Comparison of ENCODE assay signal across 1 cellular context in the genomic region with DNA sequence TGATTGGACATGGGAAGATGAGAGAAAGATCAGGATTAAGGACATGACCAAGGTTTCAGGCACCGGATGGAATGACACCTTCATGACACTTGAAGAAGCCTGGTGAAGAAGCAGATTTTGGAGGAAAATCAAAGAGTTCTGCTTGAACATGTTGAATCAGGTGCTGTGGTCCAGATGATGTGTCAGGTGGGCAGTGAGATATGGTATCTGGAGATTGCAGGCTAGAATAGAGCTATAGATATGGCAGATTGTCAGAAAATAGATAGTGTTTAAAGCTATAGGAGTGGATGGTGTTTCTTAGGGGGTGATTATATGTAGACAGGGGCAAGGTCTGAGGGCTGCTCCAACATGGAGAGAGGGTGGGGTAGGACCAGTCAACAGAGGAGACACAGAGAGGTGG.
TF ChIP-seq lines count a peak whose summit lies in the region.

No MANE protein-coding gene starts in this region.

TF ChIP-seq in K562, 482 proteins besides CTCF, POLR2A, EP300 and RAD21 (continues in another document):
- TF ChIP-seq, protein P1, sequence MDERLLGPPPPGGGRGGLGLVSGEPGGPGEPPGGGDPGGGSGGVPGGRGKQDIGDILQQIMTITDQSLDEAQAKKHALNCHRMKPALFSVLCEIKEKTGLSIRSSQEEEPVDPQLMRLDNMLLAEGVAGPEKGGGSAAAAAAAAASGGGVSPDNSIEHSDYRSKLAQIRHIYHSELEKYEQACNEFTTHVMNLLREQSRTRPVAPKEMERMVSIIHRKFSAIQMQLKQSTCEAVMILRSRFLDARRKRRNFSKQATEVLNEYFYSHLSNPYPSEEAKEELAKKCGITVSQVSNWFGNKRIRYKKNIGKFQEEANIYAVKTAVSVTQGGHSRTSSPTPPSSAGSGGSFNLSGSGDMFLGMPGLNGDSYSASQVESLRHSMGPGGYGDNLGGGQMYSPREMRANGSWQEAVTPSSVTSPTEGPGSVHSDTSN (CRISPR knock-in tag; IDR thresholded peaks at IDR 0.05; ENCODE audit: low read depth): no peak
- TF ChIP-seq, protein P1 (tag; conservative IDR thresholded peaks at IDR 0.05; ENCODE audit: low read depth): no peak
- TF ChIP-seq, protein P2, sequence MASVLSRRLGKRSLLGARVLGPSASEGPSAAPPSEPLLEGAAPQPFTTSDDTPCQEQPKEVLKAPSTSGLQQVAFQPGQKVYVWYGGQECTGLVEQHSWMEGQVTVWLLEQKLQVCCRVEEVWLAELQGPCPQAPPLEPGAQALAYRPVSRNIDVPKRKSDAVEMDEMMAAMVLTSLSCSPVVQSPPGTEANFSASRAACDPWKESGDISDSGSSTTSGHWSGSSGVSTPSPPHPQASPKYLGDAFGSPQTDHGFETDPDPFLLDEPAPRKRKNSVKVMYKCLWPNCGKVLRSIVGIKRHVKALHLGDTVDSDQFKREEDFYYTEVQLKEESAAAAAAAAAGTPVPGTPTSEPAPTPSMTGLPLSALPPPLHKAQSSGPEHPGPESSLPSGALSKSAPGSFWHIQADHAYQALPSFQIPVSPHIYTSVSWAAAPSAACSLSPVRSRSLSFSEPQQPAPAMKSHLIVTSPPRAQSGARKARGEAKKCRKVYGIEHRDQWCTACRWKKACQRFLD (CRISPR knock-in tag; IDR thresholded peaks at IDR 0.05): no peak
- no peak for TF ChIP-seq SMAD4 (CRISPR knock-in tag; conservative IDR thresholded peaks at IDR 0.05)
- no peak for TF ChIP-seq PHB2 (IDR thresholded peaks at IDR 0.05; ENCODE audit: low read depth)
- TF ChIP-seq, protein P3, sequence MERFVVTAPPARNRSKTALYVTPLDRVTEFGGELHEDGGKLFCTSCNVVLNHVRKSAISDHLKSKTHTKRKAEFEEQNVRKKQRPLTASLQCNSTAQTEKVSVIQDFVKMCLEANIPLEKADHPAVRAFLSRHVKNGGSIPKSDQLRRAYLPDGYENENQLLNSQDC (CRISPR knock-in tag; IDR thresholded peaks at IDR 0.05): no peak
- TF ChIP-seq TEAD4 (IDR thresholded peaks at IDR 0.05; ENCODE audit: low read length): peak; percentile 64
- no peak for TF ChIP-seq TEAD4 (CRISPR knock-in tag; IDR thresholded peaks at IDR 0.05; ENCODE audit: borderline replicate concordance)
- TF ChIP-seq, protein P4, sequence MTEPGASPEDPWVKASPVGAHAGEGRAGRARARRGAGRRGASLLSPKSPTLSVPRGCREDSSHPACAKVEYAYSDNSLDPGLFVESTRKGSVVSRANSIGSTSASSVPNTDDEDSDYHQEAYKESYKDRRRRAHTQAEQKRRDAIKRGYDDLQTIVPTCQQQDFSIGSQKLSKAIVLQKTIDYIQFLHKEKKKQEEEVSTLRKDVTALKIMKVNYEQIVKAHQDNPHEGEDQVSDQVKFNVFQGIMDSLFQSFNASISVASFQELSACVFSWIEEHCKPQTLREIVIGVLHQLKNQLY (CRISPR knock-in tag; conservative IDR thresholded peaks at IDR 0.05): no peak
- TF ChIP-seq ZNF644 (tag; IDR thresholded peaks at IDR 0.05; ENCODE audit: low read depth): no peak
- TF ChIP-seq, protein P5, sequence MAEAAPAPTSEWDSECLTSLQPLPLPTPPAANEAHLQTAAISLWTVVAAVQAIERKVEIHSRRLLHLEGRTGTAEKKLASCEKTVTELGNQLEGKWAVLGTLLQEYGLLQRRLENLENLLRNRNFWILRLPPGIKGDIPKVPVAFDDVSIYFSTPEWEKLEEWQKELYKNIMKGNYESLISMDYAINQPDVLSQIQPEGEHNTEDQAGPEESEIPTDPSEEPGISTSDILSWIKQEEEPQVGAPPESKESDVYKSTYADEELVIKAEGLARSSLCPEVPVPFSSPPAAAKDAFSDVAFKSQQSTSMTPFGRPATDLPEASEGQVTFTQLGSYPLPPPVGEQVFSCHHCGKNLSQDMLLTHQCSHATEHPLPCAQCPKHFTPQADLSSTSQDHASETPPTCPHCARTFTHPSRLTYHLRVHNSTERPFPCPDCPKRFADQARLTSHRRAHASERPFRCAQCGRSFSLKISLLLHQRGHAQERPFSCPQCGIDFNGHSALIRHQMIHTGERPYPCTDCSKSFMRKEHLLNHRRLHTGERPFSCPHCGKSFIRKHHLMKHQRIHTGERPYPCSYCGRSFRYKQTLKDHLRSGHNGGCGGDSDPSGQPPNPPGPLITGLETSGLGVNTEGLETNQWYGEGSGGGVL (CRISPR knock-in tag; IDR thresholded peaks at IDR 0.05): no peak
- no peak for TF ChIP-seq NFRKB (IDR thresholded peaks at IDR 0.05; ENCODE audit: low read depth)
- no peak for TF ChIP-seq GTF2E2 (tag; IDR thresholded peaks at IDR 0.05)
- peak; percentile 37 for TF ChIP-seq TAL1 (IDR thresholded peaks at IDR 0.05)
- TF ChIP-seq, protein P6, sequence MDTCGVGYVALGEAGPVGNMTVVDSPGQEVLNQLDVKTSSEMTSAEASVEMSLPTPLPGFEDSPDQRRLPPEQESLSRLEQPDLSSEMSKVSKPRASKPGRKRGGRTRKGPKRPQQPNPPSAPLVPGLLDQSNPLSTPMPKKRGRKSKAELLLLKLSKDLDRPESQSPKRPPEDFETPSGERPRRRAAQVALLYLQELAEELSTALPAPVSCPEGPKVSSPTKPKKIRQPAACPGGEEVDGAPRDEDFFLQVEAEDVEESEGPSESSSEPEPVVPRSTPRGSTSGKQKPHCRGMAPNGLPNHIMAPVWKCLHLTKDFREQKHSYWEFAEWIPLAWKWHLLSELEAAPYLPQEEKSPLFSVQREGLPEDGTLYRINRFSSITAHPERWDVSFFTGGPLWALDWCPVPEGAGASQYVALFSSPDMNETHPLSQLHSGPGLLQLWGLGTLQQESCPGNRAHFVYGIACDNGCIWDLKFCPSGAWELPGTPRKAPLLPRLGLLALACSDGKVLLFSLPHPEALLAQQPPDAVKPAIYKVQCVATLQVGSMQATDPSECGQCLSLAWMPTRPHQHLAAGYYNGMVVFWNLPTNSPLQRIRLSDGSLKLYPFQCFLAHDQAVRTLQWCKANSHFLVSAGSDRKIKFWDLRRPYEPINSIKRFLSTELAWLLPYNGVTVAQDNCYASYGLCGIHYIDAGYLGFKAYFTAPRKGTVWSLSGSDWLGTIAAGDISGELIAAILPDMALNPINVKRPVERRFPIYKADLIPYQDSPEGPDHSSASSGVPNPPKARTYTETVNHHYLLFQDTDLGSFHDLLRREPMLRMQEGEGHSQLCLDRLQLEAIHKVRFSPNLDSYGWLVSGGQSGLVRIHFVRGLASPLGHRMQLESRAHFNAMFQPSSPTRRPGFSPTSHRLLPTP (IDR thresholded peaks at IDR 0.05; ENCODE audit: borderline replicate concordance, extremely low read depth, insufficient read length): no peak
- no peak for TF ChIP-seq ARHGAP35 (IDR thresholded peaks at IDR 0.05; ENCODE audit: partially characterized antibody)
- TF ChIP-seq TCF3 (CRISPR knock-in tag; IDR thresholded peaks at IDR 0.05): 0 out of 2 replicates have a peak, but pooled peaks have one; percentile 20
- no peak for TF ChIP-seq TFAM (CRISPR knock-in tag; conservative IDR thresholded peaks at IDR 0.05)
- no peak for TF ChIP-seq ERF (CRISPR knock-in tag; IDR thresholded peaks at IDR 0.05)
- peak; percentile 53 for TF ChIP-seq CBFA2T2 (conservative IDR thresholded peaks at IDR 0.05)
- TF ChIP-seq, protein P7, sequence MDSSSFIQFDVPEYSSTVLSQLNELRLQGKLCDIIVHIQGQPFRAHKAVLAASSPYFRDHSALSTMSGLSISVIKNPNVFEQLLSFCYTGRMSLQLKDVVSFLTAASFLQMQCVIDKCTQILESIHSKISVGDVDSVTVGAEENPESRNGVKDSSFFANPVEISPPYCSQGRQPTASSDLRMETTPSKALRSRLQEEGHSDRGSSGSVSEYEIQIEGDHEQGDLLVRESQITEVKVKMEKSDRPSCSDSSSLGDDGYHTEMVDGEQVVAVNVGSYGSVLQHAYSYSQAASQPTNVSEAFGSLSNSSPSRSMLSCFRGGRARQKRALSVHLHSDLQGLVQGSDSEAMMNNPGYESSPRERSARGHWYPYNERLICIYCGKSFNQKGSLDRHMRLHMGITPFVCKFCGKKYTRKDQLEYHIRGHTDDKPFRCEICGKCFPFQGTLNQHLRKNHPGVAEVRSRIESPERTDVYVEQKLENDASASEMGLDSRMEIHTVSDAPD (CRISPR knock-in tag; IDR thresholded peaks at IDR 0.05): no peak
- TF ChIP-seq, protein P8, sequence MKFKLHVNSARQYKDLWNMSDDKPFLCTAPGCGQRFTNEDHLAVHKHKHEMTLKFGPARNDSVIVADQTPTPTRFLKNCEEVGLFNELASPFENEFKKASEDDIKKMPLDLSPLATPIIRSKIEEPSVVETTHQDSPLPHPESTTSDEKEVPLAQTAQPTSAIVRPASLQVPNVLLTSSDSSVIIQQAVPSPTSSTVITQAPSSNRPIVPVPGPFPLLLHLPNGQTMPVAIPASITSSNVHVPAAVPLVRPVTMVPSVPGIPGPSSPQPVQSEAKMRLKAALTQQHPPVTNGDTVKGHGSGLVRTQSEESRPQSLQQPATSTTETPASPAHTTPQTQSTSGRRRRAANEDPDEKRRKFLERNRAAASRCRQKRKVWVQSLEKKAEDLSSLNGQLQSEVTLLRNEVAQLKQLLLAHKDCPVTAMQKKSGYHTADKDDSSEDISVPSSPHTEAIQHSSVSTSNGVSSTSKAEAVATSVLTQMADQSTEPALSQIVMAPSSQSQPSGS (CRISPR knock-in tag; IDR thresholded peaks at IDR 0.05): no peak
- TF ChIP-seq MTA1 (IDR thresholded peaks at IDR 0.05; ENCODE audit: borderline replicate concordance): no peak
- TF ChIP-seq ZKSCAN8 (CRISPR knock-in tag; IDR thresholded peaks at IDR 0.05): no peak
- no peak for TF ChIP-seq ZNF133 (CRISPR knock-in tag; IDR thresholded peaks at IDR 0.05)
- no peak for TF ChIP-seq SUPT5H (IDR thresholded peaks at IDR 0.05)
- TF ChIP-seq ARID1B (IDR thresholded peaks at IDR 0.05): 0 out of 2 replicates have a peak, but pooled peaks have one; percentile 12
- TF ChIP-seq SREBF1 (IDR thresholded peaks at IDR 0.05; ENCODE audit: borderline replicate concordance, low read depth, low read length): no peak
- TF ChIP-seq RBM25 (IDR thresholded peaks at IDR 0.05; ENCODE audit: low read depth, low read length, severe bottlenecking): no peak
- peak; percentile 70 for TF ChIP-seq CBFA2T3 (IDR thresholded peaks at IDR 0.05)
- TF ChIP-seq RUNX1 (IDR thresholded peaks at IDR 0.05; ENCODE audit: low read depth): no peak
- TF ChIP-seq EWSR1 (IDR thresholded peaks at IDR 0.05; ENCODE audit: borderline replicate concordance, low read depth, partially characterized antibody): no peak
- TF ChIP-seq CBFB (CRISPR knock-in tag; IDR thresholded peaks at IDR 0.05): no peak
- TF ChIP-seq IFI16 (CRISPR knock-in tag; IDR thresholded peaks at IDR 0.05): no peak
- TF ChIP-seq NR2C2 (CRISPR knock-in tag; IDR thresholded peaks at IDR 0.05): no peak
- TF ChIP-seq NR2C2 (tag; IDR thresholded peaks at IDR 0.05): no peak
- no peak for TF ChIP-seq KLF10 (CRISPR knock-in tag; IDR thresholded peaks at IDR 0.05)
- TF ChIP-seq, protein P9, sequence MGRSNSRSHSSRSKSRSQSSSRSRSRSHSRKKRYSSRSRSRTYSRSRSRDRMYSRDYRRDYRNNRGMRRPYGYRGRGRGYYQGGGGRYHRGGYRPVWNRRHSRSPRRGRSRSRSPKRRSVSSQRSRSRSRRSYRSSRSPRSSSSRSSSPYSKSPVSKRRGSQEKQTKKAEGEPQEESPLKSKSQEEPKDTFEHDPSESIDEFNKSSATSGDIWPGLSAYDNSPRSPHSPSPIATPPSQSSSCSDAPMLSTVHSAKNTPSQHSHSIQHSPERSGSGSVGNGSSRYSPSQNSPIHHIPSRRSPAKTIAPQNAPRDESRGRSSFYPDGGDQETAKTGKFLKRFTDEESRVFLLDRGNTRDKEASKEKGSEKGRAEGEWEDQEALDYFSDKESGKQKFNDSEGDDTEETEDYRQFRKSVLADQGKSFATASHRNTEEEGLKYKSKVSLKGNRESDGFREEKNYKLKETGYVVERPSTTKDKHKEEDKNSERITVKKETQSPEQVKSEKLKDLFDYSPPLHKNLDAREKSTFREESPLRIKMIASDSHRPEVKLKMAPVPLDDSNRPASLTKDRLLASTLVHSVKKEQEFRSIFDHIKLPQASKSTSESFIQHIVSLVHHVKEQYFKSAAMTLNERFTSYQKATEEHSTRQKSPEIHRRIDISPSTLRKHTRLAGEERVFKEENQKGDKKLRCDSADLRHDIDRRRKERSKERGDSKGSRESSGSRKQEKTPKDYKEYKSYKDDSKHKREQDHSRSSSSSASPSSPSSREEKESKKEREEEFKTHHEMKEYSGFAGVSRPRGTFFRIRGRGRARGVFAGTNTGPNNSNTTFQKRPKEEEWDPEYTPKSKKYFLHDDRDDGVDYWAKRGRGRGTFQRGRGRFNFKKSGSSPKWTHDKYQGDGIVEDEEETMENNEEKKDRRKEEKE (IDR thresholded peaks at IDR 0.05; ENCODE audit: borderline replicate concordance in 1 of 2, control insufficient read depth in 1 of 2, low read depth in 2 of 2, low read length in 1 of 2): no peak
- TF ChIP-seq BRCA1 (IDR thresholded peaks at IDR 0.05): no peak
- TF ChIP-seq BRCA1 (CRISPR knock-in tag; IDR thresholded peaks at IDR 0.05): no peak
- TF ChIP-seq NFIC (IDR thresholded peaks at IDR 0.05): no peak
- no peak for TF ChIP-seq ZNF57 (CRISPR knock-in tag; IDR thresholded peaks at IDR 0.05)
- no peak for TF ChIP-seq TAF7 (tag; IDR thresholded peaks at IDR 0.05)
- no peak for TF ChIP-seq MXI1 (IDR thresholded peaks at IDR 0.05; ENCODE audit: low read depth, low read length)
- no peak for TF ChIP-seq ZNF175 (CRISPR knock-in tag; IDR thresholded peaks at IDR 0.05; ENCODE audit: low read depth)
- TF ChIP-seq KLF1 (tag; IDR thresholded peaks at IDR 0.05): no peak
